ENCODE assay signal across 8 cellular contexts in the genomic region with DNA sequence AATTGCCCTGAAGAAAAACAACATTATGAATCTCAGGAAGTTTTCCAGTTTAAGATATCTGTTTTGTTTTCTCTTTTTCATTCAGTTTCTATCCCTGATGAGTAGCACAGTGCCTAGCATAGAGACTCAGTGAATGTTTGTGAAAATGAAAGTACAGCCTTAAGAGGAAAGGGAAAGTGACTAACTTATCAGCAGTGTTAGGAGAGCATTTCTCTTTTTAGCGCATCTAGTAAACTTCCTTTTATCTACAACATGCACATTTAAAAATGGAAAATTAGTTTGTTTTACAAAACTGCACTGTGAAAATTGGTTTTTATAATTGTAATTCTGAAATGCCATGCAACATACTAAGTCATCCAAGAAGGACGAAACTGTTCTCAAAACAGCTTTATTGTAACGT.
A peak's percentile ranks its signal among the peaks of the same experiment; 100 is the strongest.
DNase-seq lines count a peak whose midpoint lies in the region; ATAC-seq, FAIRE-seq and TF ChIP-seq lines count a peak whose summit lies in the region.

No MANE protein-coding gene starts in this region.

- FAIRE-seq in kidney (lab: Jason Lieb, UNC), result no peak

- peaks cover 14 to 17% of the 10 kb centered on the region in 2 donors for H3K4me1 ChIP-seq in kidney (ENCODE audit: control insufficient read depth in 1 of 2, insufficient read depth in 1 of 2, low read depth in 1 of 2, low read length in 2 of 2)

- peak overlapping the region; percentile 7 to 27 for H3K4me3 ChIP-seq in kidney (ENCODE audit: low read length in 2 of 2)

- H3K9ac ChIP-seq in kidney (ENCODE audit: low read length in 2 of 2), result peak overlapping the region in 1 of 2 donors; percentile 0

- H3K4me3 Mint-ChIP-seq in T-helper 17 cell, result peak overlapping the region; percentile 52

- TF ChIP-seq POLR2A in GM18505 (IDR thresholded peaks at IDR 0.05; ENCODE audit: borderline replicate concordance, extremely low read depth, insufficient read depth, insufficient read length), result no peak

- peak overlapping the region in 1 of 2 donors; percentile 59 for H3K27ac ChIP-seq in kidney (ENCODE audit: low read depth in 2 of 2, low read length in 2 of 2)

- intact Hi-C loops in kidney (cut with DNase I), result no loop called here

- H3K36me3 ChIP-seq in kidney (ENCODE audit: control insufficient read depth in 1 of 2, insufficient read depth in 2 of 2, low read length in 2 of 2), result peaks cover 2 to 15% of the 10 kb centered on the region in 2 donors

- no peaks in the 10 kb centered on the region for H3K27me3 Mint-ChIP-seq in T-helper 17 cell

- H3K36me3 Mint-ChIP-seq in T-helper 17 cell (ENCODE audit: low read depth), result peaks cover 6% of the 10 kb centered on the region

- no peak for TF ChIP-seq CTCF in kidney (IDR thresholded peaks at IDR 0.05; ENCODE audit: borderline replicate concordance, extremely low read depth, insufficient read depth)

- peak; percentile 20 for DNase-seq in HCEC 1CT
- no peak for DNase-seq in T-helper 17 cell
- DNase-seq in kidney, result no peak
- DNase-seq in GM19240 (ENCODE audit: insufficient read length, low spot score), result no peak
- DNase-seq in stimulated activated CD4-positive, alpha-beta T cell treated with anti-CD3 and anti-CD28 coated beads, Interleukin-15, amount 100 ng/mL, for 24 hours, result no peak
- DNase-seq in SHP77 (lab: John Stamatoyannopoulos, UW), result no peak

- ATAC-seq in GM18505 (IDR thresholded peaks at IDR 0.05; ENCODE audit: unreplicated experiment), result peak; percentile 94
- peak; percentile 62 for ATAC-seq in T-helper 17 cell
- no peak for ATAC-seq in HG02588 (IDR thresholded peaks at IDR 0.05; ENCODE audit: unreplicated experiment)

- no peaks in the 10 kb centered on the region for H3K9me3 ChIP-seq in T-helper 17 cell (ENCODE audit: control insufficient read depth, low read length, poor library complexity, severe bottlenecking)
- H3K9me3 ChIP-seq in kidney (ENCODE audit: control insufficient read depth in 1 of 2, low read length in 2 of 2), result no peaks in the 10 kb centered on the region

- peak overlapping the region; percentile 82 for H3K27ac Mint-ChIP-seq in T-helper 17 cell

- H3K4me1 Mint-ChIP-seq in T-helper 17 cell, result peaks cover 48% of the 10 kb centered on the region
